20 cellular contexts compared by ENCODE assay signal in genomic region chr17:2022647-2023046, GRCh38. TPM values are rescaled to one million over a fixed set of nuclear protein-coding genes. Genes with fewer than 3 reads are reported as not detected.
A peak's percentile ranks its signal among the peaks of the same experiment; 100 is the strongest.
DNase-seq lines count a peak whose midpoint lies in the region; ATAC-seq and TF ChIP-seq lines count a peak whose summit lies in the region.
"Had no signal": no experiment of that assay in that cellular context is flagged by ENCODE, and none has a peak within 500 bp of the region (broad histone marks: within the 10 kb centered on the region; RNA-seq: fewer than 3 reads in every experiment).

No MANE protein-coding gene starts in this region.

- peaks cover 20% of the 10 kb centered on the region for H3K4me1 Mint-ChIP-seq in activated T-cell treated with anti-CD3 and anti-CD28 coated beads, Interleukin-2, amount 50 U/mL, for 72 hours (ENCODE audit: low read depth)
- H3K4me1 Mint-ChIP-seq in T-cell (peaks cover 16 to 26% (median 20%) of the 10 kb centered on the region in 3 donors), glutamatergic neuron (ENCODE audit: low read depth, unreplicated experiment) (peaks cover 35% of the 10 kb centered on the region)
- H3K4me1 Mint-ChIP-seq in stimulated activated effector memory CD8-positive, alpha-beta T cell treated with anti-CD3 and anti-CD28 coated beads, Interleukin-12 subunit alpha, Interleukin-12 subunit beta, amount 100 ng/mL, for 72 hours: peaks cover 21% of the 10 kb centered on the region

- DNase-seq in activated T-cell treated with anti-CD3 and anti-CD28 coated beads, Interleukin-2, amount 50 U/mL, for 72 hours: no peak
- no peak for DNase-seq in activated T-cell treated with anti-CD3 and anti-CD28 coated beads, Interleukin-2, amount 50 U/mL, for 1 hour
- DNase-seq in T-cell (peak in 3 of 34 experiments; percentile 17 to 26 (median 19)), glutamatergic neuron (peak; percentile 27), NOMO-1 treated with dmso at 0.1 percent for 144 hours (lab: John Stamatoyannopoulos, UW; ENCODE audit: unreplicated experiment) (no peak)
- DNase-seq in stimulated activated effector memory CD8-positive, alpha-beta T cell treated with anti-CD3 and anti-CD28 coated beads, Interleukin-12 subunit alpha, Interleukin-12 subunit beta, amount 100 ng/mL, for 72 hours (ENCODE audit: low spot score in 2 of 2): no peak
- no peak for DNase-seq in activated CD4-positive, alpha-beta T cell treated with anti-CD3 and anti-CD28 coated beads for 1 hour
- no peak for DNase-seq in activated CD8-positive, alpha-beta memory T cell treated with anti-CD3 and anti-CD28 coated beads, Interleukin-2, amount 50 U/mL, for 48 hours
- DNase-seq: ACHN; activated CD4-positive, CD25-positive, alpha-beta regulatory T cell treated with anti-CD3 and anti-CD28 coated beads, Interleukin-2, amount 50 U/mL, for 72 hours; COR-L47; effector CD8-positive, alpha-beta T cell; GM23248; heart right ventricle; NCI-H2029 treated with DMSO at 0.1 percent for 48 hours; NCI-H524 treated with DMSO at 0.1 percent for 48 hours; PC-3; SJCRH30; stimulated activated CD4-positive, alpha-beta T cell treated with anti-CD3 and anti-CD28 coated beads, Interleukin-1b, Interleukin-23, amount 100 ng/mL, for 48 hours had no signal

- H3K27me3 Mint-ChIP-seq in activated T-cell treated with anti-CD3 and anti-CD28 coated beads, Interleukin-2, amount 50 U/mL, for 72 hours (ENCODE audit: low read depth): peaks cover 53% of the 10 kb centered on the region
- H3K27me3 Mint-ChIP-seq in T-cell (peaks cover 25 to 31% of the 10 kb centered on the region in 2 donors), glutamatergic neuron (ENCODE audit: unreplicated experiment) (peaks cover 30% of the 10 kb centered on the region)

- no peak for ATAC-seq in activated T-cell treated with anti-CD3 and anti-CD28 coated beads, Interleukin-2, amount 50 U/mL, for 72 hours (replicated peaks in 1 of 2)
- peak in 2 of 4 experiments; percentile 20 to 21 for ATAC-seq in T-cell (replicated peaks in 1 of 4)
- no peak for ATAC-seq in stimulated activated effector memory CD8-positive, alpha-beta T cell treated with anti-CD3 and anti-CD28 coated beads, Interleukin-12 subunit alpha, Interleukin-12 subunit beta, amount 100 ng/mL, for 72 hours
- ATAC-seq: heart right ventricle, PC-3 had no signal

- no peak for TF ChIP-seq CTCF in glutamatergic neuron (IDR thresholded peaks at IDR 0.05; ENCODE audit: partially characterized antibody, unreplicated experiment)

- no peaks in the 10 kb centered on the region for H3K9me3 Mint-ChIP-seq in activated T-cell treated with anti-CD3 and anti-CD28 coated beads, Interleukin-2, amount 50 U/mL, for 72 hours
- no peaks in the 10 kb centered on the region for H3K9me3 Mint-ChIP-seq in T-cell
- H3K9me3 Mint-ChIP-seq in glutamatergic neuron (ENCODE audit: unreplicated experiment): peaks cover 25% of the 10 kb centered on the region
- no peaks in the 10 kb centered on the region for H3K9me3 Mint-ChIP-seq in stimulated activated effector memory CD8-positive, alpha-beta T cell treated with anti-CD3 and anti-CD28 coated beads, Interleukin-12 subunit alpha, Interleukin-12 subunit beta, amount 100 ng/mL, for 72 hours
- H3K9me3 Mint-ChIP-seq: memory B cell had no signal

- POLR2A ChIA-PET in T-cell (lab: Charles Lee): interaction anchor here in 1 of 2 donors (0.6 kb wide), 1 partner anchor 16 kb away, joined by 3 read pairs; no protein-coding TSS in a partner anchor

- peak overlapping the region; percentile 41 to 52 for H3K4me3 Mint-ChIP-seq in activated T-cell treated with anti-CD3 and anti-CD28 coated beads, Interleukin-2, amount 50 U/mL, for 72 hours
- H3K4me3 Mint-ChIP-seq in T-cell (peak overlapping the region; percentile 49 to 78 (median 65)), glutamatergic neuron (ENCODE audit: unreplicated experiment) (peak overlapping the region; percentile 85)
- H3K4me3 Mint-ChIP-seq in stimulated activated effector memory CD8-positive, alpha-beta T cell treated with anti-CD3 and anti-CD28 coated beads, Interleukin-12 subunit alpha, Interleukin-12 subunit beta, amount 100 ng/mL, for 72 hours: peak overlapping the region; percentile 66

- no peak overlapping the region for H3K27ac Mint-ChIP-seq in activated T-cell treated with anti-CD3 and anti-CD28 coated beads, Interleukin-2, amount 50 U/mL, for 72 hours
- H3K27ac Mint-ChIP-seq in T-cell: no peak overlapping the region
- H3K27ac Mint-ChIP-seq in glutamatergic neuron (ENCODE audit: unreplicated experiment): peak overlapping the region; percentile 22
- H3K27ac Mint-ChIP-seq in stimulated activated effector memory CD8-positive, alpha-beta T cell treated with anti-CD3 and anti-CD28 coated beads, Interleukin-12 subunit alpha, Interleukin-12 subunit beta, amount 100 ng/mL, for 72 hours: no peak overlapping the region
- H3K27ac Mint-ChIP-seq: memory B cell had no signal

- H3K36me3 Mint-ChIP-seq in activated T-cell treated with anti-CD3 and anti-CD28 coated beads, Interleukin-2, amount 50 U/mL, for 72 hours (ENCODE audit: insufficient read depth in 2 of 2): no peaks in the 10 kb centered on the region
- H3K36me3 Mint-ChIP-seq in T-cell (no peaks in the 10 kb centered on the region), glutamatergic neuron (ENCODE audit: unreplicated experiment) (no peaks in the 10 kb centered on the region)
- H3K36me3 Mint-ChIP-seq in stimulated activated effector memory CD8-positive, alpha-beta T cell treated with anti-CD3 and anti-CD28 coated beads, Interleukin-12 subunit alpha, Interleukin-12 subunit beta, amount 100 ng/mL, for 72 hours: no peaks in the 10 kb centered on the region

- CTCF ChIA-PET in T-cell (lab: Charles Lee): no interaction called here

RNA-seq across cellular contexts. Expression of gene RTN4RL1, which starts 2.5 kb away (rescaled TPM):
- under 1 TPM; 0.14 to 0.21 TPM for total RNA-seq in activated T-cell treated with anti-CD3 and anti-CD28 coated beads, Interleukin-2, amount 50 U/mL, for 72 hours
- 1 to 10 TPM in 2 of 5 donors, under 1 TPM in 3; 0.43 to 1.1 (median 0.63) TPM for total RNA-seq in T-cell
- 50.3 TPM for total RNA-seq in glutamatergic neuron (ENCODE audit: unreplicated experiment)

RNA-seq across cellular contexts. Expression of gene DPH1, which starts 7.3 kb away (rescaled TPM):
- total RNA-seq in activated T-cell treated with anti-CD3 and anti-CD28 coated beads, Interleukin-2, amount 50 U/mL, for 72 hours: 10 to 100 TPM; 36.8 to 40.8 TPM
- total RNA-seq in T-cell (100 to 1,000 TPM in 2 of 5 donors, 10 to 100 TPM in 3; 84.6 to 116 (median 94.2) TPM), glutamatergic neuron (ENCODE audit: unreplicated experiment) (36.4 TPM)

RNA-seq across cellular contexts. Expression of gene OVCA2, which starts 19.2 kb away (rescaled TPM):
- total RNA-seq in activated T-cell treated with anti-CD3 and anti-CD28 coated beads, Interleukin-2, amount 50 U/mL, for 72 hours: 10 to 100 TPM; 29.0 to 33.3 TPM
- total RNA-seq in T-cell: 10 to 100 TPM; 31.0 to 36.8 (median 31.8) TPM
- total RNA-seq in glutamatergic neuron (ENCODE audit: unreplicated experiment): 16.3 TPM

RNA-seq across cellular contexts. Expression of gene HIC1, which starts 32.3 kb away (rescaled TPM):
- total RNA-seq in activated T-cell treated with anti-CD3 and anti-CD28 coated beads, Interleukin-2, amount 50 U/mL, for 72 hours: 10 to 100 TPM; 11.7 to 21.4 TPM
- total RNA-seq in T-cell (10 to 100 TPM in 1 of 5 donors, 1 to 10 TPM in 4; 3.2 to 12.3 (median 8.4) TPM), glutamatergic neuron (ENCODE audit: unreplicated experiment) (2.5 TPM)

Comparison
In these comparisons a context has a peak if more than half of its experiments do, and no peak if none do; other contexts are left out.
1. RNA of gene RTN4RL1, which starts 2.5 kb away (total RNA-seq): 50.3 TPM in glutamatergic neuron (single experiment); 0.43 to 1.1 TPM in T-cell and 0.14 to 0.21 TPM in activated T-cell treated with anti-CD3 and anti-CD28 coated beads, Interleukin-2, amount 50 U/mL, for 72 hours; every median in the first group is over 10 times any median in the second.
2. Peak in every context shown above with its lines, with median percentiles within 50 percentile points of each other: H3K4me3 Mint-ChIP-seq.